Comparison of ENCODE assay signal across 22 cellular contexts in genomic region chr20:49647509-49647908, GRCh38.
DNase-seq lines count a peak whose midpoint lies in the region; ATAC-seq and TF ChIP-seq lines count a peak whose summit lies in the region.
"Had no signal": no experiment of that assay in that cellular context is flagged by ENCODE, and none has a peak within 500 bp of the region (broad histone marks: within the 10 kb centered on the region; RNA-seq: fewer than 3 reads in every experiment).

No MANE protein-coding gene starts in this region.

- peak overlapping the region; percentile 52 for H3K27ac Mint-ChIP-seq in WTC11
- peak overlapping the region; percentile 7 for H3K27ac Mint-ChIP-seq in nephron progenitor cell
- H3K27ac Mint-ChIP-seq: IgD-negative memory B cell had no signal

- H3K27me3 ChIP-seq in BJ (ENCODE audit: control insufficient read depth, insufficient read depth, low read length), result no peaks in the 10 kb centered on the region
- H3K27me3 ChIP-seq: right lobe of liver, vagina had no signal

- H3K9me3 Mint-ChIP-seq in WTC11, result no peaks in the 10 kb centered on the region
- H3K9me3 Mint-ChIP-seq in nephron progenitor cell, result no peaks in the 10 kb centered on the region
- H3K9me3 Mint-ChIP-seq: activated T-cell treated with anti-CD3 and anti-CD28 coated beads, Interleukin-2, amount 50 U/mL, for 4 hours; CD4-positive, CD25-positive, alpha-beta regulatory T cell; IgD-negative memory B cell; neural crest cell; stimulated activated naive CD8-positive, alpha-beta T cell treated with anti-CD3 and anti-CD28 coated beads, Interleukin-15, Interleukin-2, amounts not matched to agents 100 ng/mL and 50 ng/mL, for 24 hours had no signal

- H3K36me3 ChIP-seq in BJ (ENCODE audit: control insufficient read depth, insufficient read depth, low read length), result peaks cover 2% of the 10 kb centered on the region; the same call in 1 of the 2 replicates

- H3K4me3 Mint-ChIP-seq in WTC11 (no peak overlapping the region), nephron progenitor cell (no peak overlapping the region)
- H3K4me3 Mint-ChIP-seq: activated T-cell treated with anti-CD3 and anti-CD28 coated beads, Interleukin-2, amount 50 U/mL, for 4 hours; CD4-positive, CD25-positive, alpha-beta regulatory T cell; IgD-negative memory B cell; neural crest cell; stimulated activated naive CD8-positive, alpha-beta T cell treated with anti-CD3 and anti-CD28 coated beads, Interleukin-15, Interleukin-2, amounts not matched to agents 100 ng/mL and 50 ng/mL, for 24 hours had no signal

- no peak for TF ChIP-seq POLR2A in GM18505 (IDR thresholded peaks at IDR 0.05; ENCODE audit: borderline replicate concordance, extremely low read depth, insufficient read depth, insufficient read length)

- CTCF ChIA-PET in BJ (lab: Yijun Ruan, JAX), result interaction anchor here (0.7 to 1.6 kb wide), 3 partner anchors 9 to 212 kb away, joined by 3 to 6 read pairs (median 3); no protein-coding TSS in a partner anchor
- CTCF ChIA-PET in WTC11 (lab: Charles Lee), result interaction anchor here (0.6 to 1.2 kb wide), 2 partner anchors 198 to 215 kb away, joined by 3 read pairs; no protein-coding TSS in a partner anchor

- TF ChIP-seq CTCF in BJ (IDR thresholded peaks at IDR 0.05; ENCODE audit: insufficient read depth, low read depth, low read length) (no peak), WTC11 (IDR thresholded peaks at IDR 0.05) (no peak), nephron progenitor cell (IDR thresholded peaks at IDR 0.05) (no peak)

- H3K36me3 Mint-ChIP-seq in WTC11 (peaks cover 51% of the 10 kb centered on the region), nephron progenitor cell (ENCODE audit: low read depth) (peaks cover 47% of the 10 kb centered on the region)

- H3K4me3 ChIP-seq in BJ (ENCODE audit: low read depth, low read length), result no peak overlapping the region
- H3K4me3 ChIP-seq: HAP-1, right lobe of liver, vagina had no signal

- POLR2A ChIA-PET in BJ (lab: Charles Lee) (no interaction called here), WTC11 (lab: Charles Lee) (no interaction called here)

- H3K27me3 Mint-ChIP-seq in WTC11 (ENCODE audit: low read depth) (no peaks in the 10 kb centered on the region), nephron progenitor cell (ENCODE audit: low read depth, poor library complexity) (no peaks in the 10 kb centered on the region)
- H3K27me3 Mint-ChIP-seq: CD4-positive, CD25-positive, alpha-beta regulatory T cell; IgD-negative memory B cell; stimulated activated naive CD8-positive, alpha-beta T cell treated with anti-CD3 and anti-CD28 coated beads, Interleukin-15, Interleukin-2, amounts not matched to agents 100 ng/mL and 50 ng/mL, for 24 hours had no signal

- ATAC-seq in WTC11 (no peak), GM18505 (IDR thresholded peaks at IDR 0.05; ENCODE audit: unreplicated experiment) (no peak), GM21737 (IDR thresholded peaks at IDR 0.05; ENCODE audit: unreplicated experiment) (no peak), GM19023 (IDR thresholded peaks at IDR 0.05; ENCODE audit: unreplicated experiment) (no peak)
- ATAC-seq: activated T-cell treated with anti-CD3 and anti-CD28 coated beads, Interleukin-2, amount 50 U/mL, for 4 hours; right lobe of liver had no signal

- H3K4me1 Mint-ChIP-seq in WTC11, result peaks cover 9% of the 10 kb centered on the region
- peaks cover 14% of the 10 kb centered on the region for H3K4me1 Mint-ChIP-seq in nephron progenitor cell
- H3K4me1 Mint-ChIP-seq: IgD-negative memory B cell had no signal

- DNase-seq in BJ (ENCODE audit: low read depth) (peak; percentile 14), HS-5 (ENCODE audit: low read depth) (peak; percentile 87), WTC11 (ENCODE audit: low spot score) (no peak), nephron progenitor cell (no peak), cerebellum (ENCODE audit: low spot score) (no peak)
- DNase-seq: activated CD4-positive, alpha-beta T cell treated with anti-CD3 and anti-CD28 coated beads for 1 hour; activated T-cell treated with anti-CD3 and anti-CD28 coated beads, Interleukin-2, amount 50 U/mL, for 4 hours; CD4-positive, CD25-positive, alpha-beta regulatory T cell; islet precursor cell; NCI-H1105; NCI-H2081; NCI-H82; right lobe of liver; SHP77 had no signal

TF ChIP-seq in WTC11, 78 proteins besides CTCF, POLR2A, EP300 and RAD21:
- TF ChIP-seq AR (CRISPR knock-in tag; IDR thresholded peaks at IDR 0.05), result no peak
- TF ChIP-seq ATF1 (CRISPR knock-in tag; IDR thresholded peaks at IDR 0.05), result no peak
- no peak for TF ChIP-seq IRF2 (CRISPR knock-in tag; IDR thresholded peaks at IDR 0.05; ENCODE audit: borderline replicate concordance, low read depth)
- no peak for TF ChIP-seq JUN (CRISPR knock-in tag; IDR thresholded peaks at IDR 0.05)
- TF ChIP-seq ERG (CRISPR knock-in tag; IDR thresholded peaks at IDR 0.05), result no peak
TF ChIP-seq in WTC11: peak in this region for 0.

Comparison
In these comparisons a context has a peak if more than half of its experiments do, and no peak if none do; other contexts are left out.
1. DNase-seq: peak in BJ (single experiment) and HS-5 (single experiment); none in WTC11 (single experiment), nephron progenitor cell (single experiment) and cerebellum (single experiment).